Comparison of ENCODE assay signal across 8 cellular contexts in genomic region chr2:87041321-87041978, GRCh38. TPM values are rescaled to one million over a fixed set of nuclear protein-coding genes. Genes with fewer than 3 reads are reported as not detected.
DNase-seq lines count a peak whose midpoint lies in the region; ATAC-seq and TF ChIP-seq lines count a peak whose summit lies in the region.
"Not testable (repeated sequence)": the region's sequence is repeated elsewhere in the genome, so short reads cannot be mapped to it uniquely, and the experiment has no call there.

No MANE protein-coding gene starts in this region.

- WGBS in lung, 2 donors, result no CpG with 5 or more reads among the region's 7 CpGs

- H3K4me1 ChIP-seq in lung (ENCODE audit: control insufficient read depth in 2 of 2, insufficient read depth in 2 of 2, low read length in 2 of 2), result not testable (repeated sequence)

- not testable (repeated sequence) for DNase-seq in AG09309 (ENCODE audit: low read depth); LNCaP clone FGC (ENCODE audit: low read depth); MCF 10A (ENCODE audit: unreplicated experiment); Right ventricle myocardium superior; lung (ENCODE audit: low spot score)
- DNase-seq in activated CD4-positive, alpha-beta T cell treated with anti-CD3 and anti-CD28 coated beads, Interleukin-2, amount 50 U/mL, for 1 hour, result peak; percentile 3
- DNase-seq in stimulated activated CD4-positive, alpha-beta T cell treated with anti-CD3 and anti-CD28 coated beads, Interleukin-15, amount 100 ng/mL, for 24 hours, result peak; percentile 8

- CTCF ChIA-PET in MCF 10A (lab: Yijun Ruan, JAX), result not testable (repeated sequence)

- H3K36me3 Mint-ChIP-seq in MCF 10A (ENCODE audit: insufficient read depth, unreplicated experiment), result not testable (repeated sequence)

- ATAC-seq in GM18868 (IDR thresholded peaks at IDR 0.05; ENCODE audit: unreplicated experiment) (peak; percentile 69), Right ventricle myocardium superior (ENCODE audit: poor library complexity) (peak; percentile 82)
- not testable (repeated sequence) for ATAC-seq in lung (ENCODE audit: insufficient read depth, low FRiP score)

- not testable (repeated sequence) for H3K4me3 Mint-ChIP-seq in MCF 10A (ENCODE audit: unreplicated experiment)

- not testable (repeated sequence) for H3K4me3 ChIP-seq in AG09309 (ENCODE audit: control insufficient read depth, low read depth, low read length); LNCaP clone FGC (ENCODE audit: low read depth, low read length); lung

- H3K27ac ChIP-seq in lung (ENCODE audit: low read depth in 1 of 2, low read length in 1 of 2), result not testable (repeated sequence)

- intact Hi-C loops in MCF 10A (cut with micrococcal nuclease); Right ventricle myocardium superior (cut with DNase I): not testable (repeated sequence)

- TF ChIP-seq CTCF in AG09309 (IDR thresholded peaks at IDR 0.05; ENCODE audit: control insufficient read depth, insufficient read depth, low read depth, low read length, missing control alignments) (peak; percentile 14), LNCaP clone FGC (IDR thresholded peaks at IDR 0.05; ENCODE audit: control insufficient read depth, extremely low read depth, insufficient read depth) (peak; percentile 34), MCF 10A (IDR thresholded peaks at IDR 0.05; ENCODE audit: unreplicated experiment) (peak; percentile 30), lung (IDR thresholded peaks at IDR 0.05; ENCODE audit: control extremely low read depth, extremely low read depth) (peak; percentile 0)

- not testable (repeated sequence) for H3K27me3 Mint-ChIP-seq in MCF 10A (ENCODE audit: insufficient read depth, unreplicated experiment)

- POLR2A ChIA-PET in MCF 10A (lab: Yijun Ruan, JAX), result not testable (repeated sequence)

- BruUV-seq in MCF 10A (replicated peaks; lab: Mats Ljungman, UMichigan), result not testable (repeated sequence)

- H3K27ac Mint-ChIP-seq in MCF 10A (ENCODE audit: low read depth, unreplicated experiment), result not testable (repeated sequence)

- not testable (repeated sequence) for H3K4me1 Mint-ChIP-seq in MCF 10A (ENCODE audit: insufficient read depth, unreplicated experiment)

- not testable (repeated sequence) for H3K9me3 ChIP-seq in lung (ENCODE audit: control insufficient read depth in 2 of 2, insufficient read depth in 1 of 2, low read length in 1 of 2)

- H3K27me3 ChIP-seq in lung (ENCODE audit: control insufficient read depth, insufficient read depth), result not testable (repeated sequence)

- H3K9me3 Mint-ChIP-seq in MCF 10A (ENCODE audit: unreplicated experiment), result not testable (repeated sequence)

- H3K36me3 ChIP-seq in lung (ENCODE audit: control insufficient read depth in 2 of 2, insufficient read depth in 2 of 2, low read length in 2 of 2), result not testable (repeated sequence)

RNA-seq across cellular contexts. Expression of gene PLGLB1, which starts 19.8 kb away (rescaled TPM):
- total RNA-seq in MCF 10A (2022) (0.74 and 0.84 TPM in 2 replicates), Right ventricle myocardium superior (2.7 TPM), lung (1 to 10 TPM in 1 of 2 donors, under 1 TPM in 1; 0.92 to 8.3 TPM)
- polyA plus RNA-seq in lung, result 1 to 10 TPM in 1 of 2 donors, under 1 TPM in 1; 0.72 to 1.8 TPM
